ENCODE assay signal across 25 cellular contexts in the genomic region with DNA sequence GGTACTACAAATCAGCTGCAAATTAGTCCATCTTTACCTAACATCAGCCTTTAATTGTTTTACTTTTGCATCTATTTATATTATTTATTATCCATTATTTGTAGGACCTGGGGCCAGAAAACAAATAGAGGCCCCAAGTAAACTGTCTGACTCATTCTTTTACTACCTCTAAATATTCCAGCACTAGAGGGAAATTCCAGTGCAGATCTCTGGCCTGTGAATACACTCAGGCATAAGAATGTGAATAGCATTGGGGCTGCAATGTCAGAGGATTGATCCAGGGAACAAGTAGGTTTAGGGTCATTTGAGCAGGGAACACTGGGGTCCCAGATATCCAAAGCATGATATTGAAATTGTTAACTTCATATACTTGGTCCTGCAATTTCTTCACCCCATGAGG.
DNase-seq lines count a peak whose midpoint lies in the region; ATAC-seq and TF ChIP-seq lines count a peak whose summit lies in the region.
"Had no signal": no experiment of that assay in that cellular context is flagged by ENCODE, and none has a peak within 500 bp of the region (broad histone marks: within the 10 kb centered on the region; RNA-seq: fewer than 3 reads in every experiment).

No MANE protein-coding gene starts in this region.

- H3K4me2 ChIP-seq in PC-3 (ENCODE audit: low read length) (no peak overlapping the region), hepatocyte (peak overlapping the region; percentile 21)
- H3K4me2 ChIP-seq: KMS-11 had no signal

- ATAC-seq in PC-3: peak; percentile 79

- BruUV-seq in PC-3 (replicated peaks; lab: Mats Ljungman, UMichigan): no TSS peak

- H3K27ac ChIP-seq in PC-3 (ENCODE audit: low read length): no peak overlapping the region
- H3K27ac ChIP-seq in hepatocyte: peak overlapping the region; percentile 51
- peak overlapping the region; percentile 10 for H3K27ac ChIP-seq in mesodermal cell (ENCODE audit: low read depth, low read length, severe bottlenecking)
- H3K27ac ChIP-seq: 22Rv1, HL-60, KMS-11, SJSA1 had no signal

- H3K4me1 ChIP-seq in PC-3 (ENCODE audit: insufficient read depth, low read length) (no peaks in the 10 kb centered on the region), hepatocyte (ENCODE audit: insufficient read depth) (peaks cover 22% of the 10 kb centered on the region), mesodermal cell (ENCODE audit: control insufficient read depth, insufficient read depth, low read length, poor library complexity, severe bottlenecking) (peaks cover 3% of the 10 kb centered on the region)
- H3K4me1 ChIP-seq: BE2C, SJSA1 had no signal

- H3K9me3 ChIP-seq in PC-3 (ENCODE audit: low read length) (no peaks in the 10 kb centered on the region), hepatocyte (ENCODE audit: low read depth) (no peaks in the 10 kb centered on the region), mesodermal cell (ENCODE audit: control insufficient read depth, low read length) (no peaks in the 10 kb centered on the region)
- H3K9me3 ChIP-seq: BE2C, SJSA1 had no signal

- H3K36me3 ChIP-seq in PC-3 (ENCODE audit: low read depth, low read length): no peaks in the 10 kb centered on the region
- no peaks in the 10 kb centered on the region for H3K36me3 ChIP-seq in hepatocyte (replicated peaks; ENCODE audit: insufficient read depth, low read depth)
- no peaks in the 10 kb centered on the region for H3K36me3 ChIP-seq in mesodermal cell (ENCODE audit: control insufficient read depth, insufficient read depth, low read length)
- H3K36me3 ChIP-seq: BE2C, SJSA1 had no signal

- H3K79me2 ChIP-seq in PC-3 (ENCODE audit: low read length): no peaks in the 10 kb centered on the region
- no peaks in the 10 kb centered on the region for H3K79me2 ChIP-seq in hepatocyte

- DNase-seq in A172 (ENCODE audit: low spot score) (peak; percentile 1), PC-3 (no peak), hepatocyte (ENCODE audit: low spot score) (peak; percentile 32), OCI-M2 (lab: John Stamatoyannopoulos, UW; ENCODE audit: unreplicated experiment) (no peak), LoVo (ENCODE audit: low spot score) (no peak), H4 (ENCODE audit: low spot score) (no peak)
- no peak for DNase-seq in activated CD4-positive, alpha-beta T cell treated with anti-CD3 and anti-CD28 coated beads, Interleukin-2, amount 50 U/mL, for 1 hour
- DNase-seq: ACHN, BE2C, Calu3, DMS79 treated with DMSO at 0.1 percent for 48 hours, H7, NCI-H1092, NCI-H1436, NCI-H187, NCI-H2081 treated with DMSO at 0.1 percent for 48 hours, NCI-H524 treated with DMSO at 0.1 percent for 48 hours, NCI-H774, Right ventricle myocardium superior, RPMI8226 had no signal

- H3K9ac ChIP-seq in PC-3 (ENCODE audit: low read length): no peak overlapping the region
- H3K9ac ChIP-seq: KMS-11 had no signal

- no peaks in the 10 kb centered on the region for H3K9me2 ChIP-seq in PC-3 (replicated peaks; ENCODE audit: low read length)
- H3K9me2 ChIP-seq in hepatocyte (replicated peaks; ENCODE audit: insufficient read depth): no peaks in the 10 kb centered on the region

- intact Hi-C loops in PC-3 (cut with micrococcal nuclease): no loop called here

- POLR2A ChIA-PET in PC-3 (lab: Charles Lee; ENCODE audit: unreplicated experiment): no interaction called here

- H2AFZ ChIP-seq in PC-3 (ENCODE audit: low read length) (no peak overlapping the region), hepatocyte (no peak overlapping the region)

- no peak for TF ChIP-seq CTCF in PC-3 (conservative IDR thresholded peaks at IDR 0.05; ENCODE audit: low read depth, low read length)
- no peak for TF ChIP-seq CTCF in hepatocyte (IDR thresholded peaks at IDR 0.05; ENCODE audit: poor library complexity)

- H3K27me3 ChIP-seq in PC-3 (ENCODE audit: low read length): no peaks in the 10 kb centered on the region
- no peaks in the 10 kb centered on the region for H3K27me3 ChIP-seq in hepatocyte
- H3K27me3 ChIP-seq: BE2C, SJSA1 had no signal

- CTCF ChIA-PET in PC-3 (lab: Charles Lee): no interaction called here

- H3K4me3 ChIP-seq in PC-3 (ENCODE audit: low read length) (no peak overlapping the region), hepatocyte (no peak overlapping the region), mesodermal cell (ENCODE audit: extremely low read depth, insufficient read depth, low read length, poor library complexity, severe bottlenecking) (no peak overlapping the region)
- H3K4me3 ChIP-seq: SJSA1 had no signal

- no peaks in the 10 kb centered on the region for H3F3A ChIP-seq in PC-3 (ENCODE audit: low read length, unreplicated experiment)

- no peaks in the 10 kb centered on the region for H4K20me1 ChIP-seq in PC-3 (ENCODE audit: low read length)
- H4K20me1 ChIP-seq in hepatocyte (ENCODE audit: insufficient read depth, poor library complexity, severe bottlenecking): no peaks in the 10 kb centered on the region

Comparison
In these comparisons a context has a peak if more than half of its experiments do, and no peak if none do; other contexts are left out.
1. DNase-seq: peak in A172 (single experiment) and hepatocyte (single experiment); none in PC-3 (single experiment), OCI-M2 (single experiment), activated CD4-positive, alpha-beta T cell treated with anti-CD3 and anti-CD28 coated beads, Interleukin-2, amount 50 U/mL, for 1 hour (single experiment), LoVo (single experiment) and H4 (single experiment).